16 cellular contexts compared by ENCODE assay signal in the genomic region with DNA sequence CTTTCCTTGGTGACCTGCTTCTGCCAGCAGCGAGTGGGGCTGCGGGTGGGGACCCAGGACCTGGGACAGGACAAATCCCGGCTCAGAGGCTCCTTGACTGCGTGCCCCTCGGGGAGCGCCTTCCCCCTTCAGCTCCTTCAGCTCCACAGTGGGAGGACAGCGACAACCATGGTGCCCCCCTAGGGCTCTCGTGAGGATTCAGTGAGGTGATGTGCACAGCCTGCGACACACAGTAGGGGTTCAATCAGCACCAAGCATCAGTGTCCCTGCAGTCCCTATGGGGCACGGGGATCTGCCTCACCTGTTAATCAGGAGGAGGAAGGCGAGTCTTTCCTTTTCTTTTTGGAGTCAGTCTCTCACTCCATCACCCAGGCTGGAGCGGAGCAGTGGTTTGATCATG.
DNase-seq lines count a peak whose midpoint lies in the region; ATAC-seq and TF ChIP-seq lines count a peak whose summit lies in the region.
"Had no signal": no experiment of that assay in that cellular context is flagged by ENCODE, and none has a peak within 500 bp of the region (broad histone marks: within the 10 kb centered on the region; RNA-seq: fewer than 3 reads in every experiment).

No MANE protein-coding gene starts in this region.

- H3K27ac ChIP-seq in RWPE2 (ENCODE audit: poor library complexity, severe bottlenecking) (no peak overlapping the region), lower lobe of right lung (no peak overlapping the region), upper lobe of right lung (no peak overlapping the region), PC-3 (ENCODE audit: low read length) (no peak overlapping the region)
- H3K27ac ChIP-seq: 22Rv1 had no signal

- H3K4me3 ChIP-seq in RWPE2 (ENCODE audit: severe bottlenecking) (no peak overlapping the region), lower lobe of right lung (no peak overlapping the region), upper lobe of right lung (no peak overlapping the region), PC-3 (ENCODE audit: low read length) (no peak overlapping the region)
- H3K4me3 ChIP-seq: GM23338 had no signal

- no peak overlapping the region for H3K4me3 Mint-ChIP-seq in activated naive CD8-positive, alpha-beta T cell treated with anti-CD3 and anti-CD28 coated beads, Interleukin-2, amount 10 ng/mL, durations not matched to agents 7 days and 5 days
- no peak overlapping the region for H3K4me3 Mint-ChIP-seq in activated naive CD8-positive, alpha-beta T cell treated with anti-CD3 and anti-CD28 coated beads, Interleukin-2, amount 50 U/mL, for 24 hours
- H3K4me3 Mint-ChIP-seq: CD14-positive monocyte; CD8-positive, alpha-beta T cell; GM23338; H9 had no signal

- peaks cover 3% of the 10 kb centered on the region for H3K4me1 Mint-ChIP-seq in activated naive CD8-positive, alpha-beta T cell treated with anti-CD3 and anti-CD28 coated beads, Interleukin-2, amount 10 ng/mL, durations not matched to agents 7 days and 5 days
- peaks cover 7% of the 10 kb centered on the region for H3K4me1 Mint-ChIP-seq in activated naive CD8-positive, alpha-beta T cell treated with anti-CD3 and anti-CD28 coated beads, Interleukin-2, amount 50 U/mL, for 24 hours

- no peaks in the 10 kb centered on the region for H3K79me2 ChIP-seq in PC-3 (ENCODE audit: low read length)

- no peaks in the 10 kb centered on the region for H3K9me2 ChIP-seq in PC-3 (replicated peaks; ENCODE audit: low read length)

- POLR2A ChIA-PET in activated naive CD8-positive, alpha-beta T cell treated with anti-CD3 and anti-CD28 coated beads, Interleukin-2, amount 10 ng/mL, durations not matched to agents 7 days and 5 days (lab: Charles Lee), result no interaction called here
- POLR2A ChIA-PET in PC-3 (lab: Charles Lee; ENCODE audit: unreplicated experiment), result no interaction called here

- no peak overlapping the region for H3K27ac Mint-ChIP-seq in activated naive CD8-positive, alpha-beta T cell treated with anti-CD3 and anti-CD28 coated beads, Interleukin-2, amount 10 ng/mL, durations not matched to agents 7 days and 5 days
- no peak overlapping the region for H3K27ac Mint-ChIP-seq in activated naive CD8-positive, alpha-beta T cell treated with anti-CD3 and anti-CD28 coated beads, Interleukin-2, amount 50 U/mL, for 24 hours
- H3K27ac Mint-ChIP-seq: CD14-positive monocyte; CD8-positive, alpha-beta T cell; GM23338 had no signal

- H3K36me3 ChIP-seq in RWPE2 (ENCODE audit: low read depth) (no peaks in the 10 kb centered on the region), lower lobe of right lung (peaks cover 3% of the 10 kb centered on the region), upper lobe of right lung (no peaks in the 10 kb centered on the region), PC-3 (ENCODE audit: low read depth, low read length) (no peaks in the 10 kb centered on the region)

- intact Hi-C loops in lower lobe of right lung (cut with DNase I) (no loop called here), upper lobe of right lung (cut with DNase I) (no loop called here), PC-3 (cut with micrococcal nuclease) (no loop called here)

- TF ChIP-seq CTCF in RWPE2 (IDR thresholded peaks at IDR 0.05; ENCODE audit: poor library complexity, severe bottlenecking) (no peak), lower lobe of right lung (IDR thresholded peaks at IDR 0.05) (no peak), upper lobe of right lung (IDR thresholded peaks at IDR 0.05) (no peak), PC-3 (conservative IDR thresholded peaks at IDR 0.05; ENCODE audit: low read depth, low read length) (no peak)

- BruUV-seq in PC-3 (replicated peaks; lab: Mats Ljungman, UMichigan), result no TSS peak

- H3F3A ChIP-seq in PC-3 (ENCODE audit: low read length, unreplicated experiment), result no peaks in the 10 kb centered on the region

- CTCF ChIA-PET in PC-3 (lab: Charles Lee), result no interaction called here

- H3K9me3 ChIP-seq in RWPE2 (ENCODE audit: severe bottlenecking) (no peaks in the 10 kb centered on the region), lower lobe of right lung (no peaks in the 10 kb centered on the region), upper lobe of right lung (no peaks in the 10 kb centered on the region), PC-3 (ENCODE audit: low read length) (no peaks in the 10 kb centered on the region)

- H3K4me1 ChIP-seq in RWPE2 (ENCODE audit: insufficient read depth, poor library complexity, severe bottlenecking) (peaks cover 24% of the 10 kb centered on the region), lower lobe of right lung (peaks cover 22% of the 10 kb centered on the region), upper lobe of right lung (peaks cover 17% of the 10 kb centered on the region), PC-3 (ENCODE audit: insufficient read depth, low read length) (peaks cover 29% of the 10 kb centered on the region)

- H3K27me3 ChIP-seq in RWPE2 (ENCODE audit: insufficient read depth, poor library complexity, severe bottlenecking) (no peaks in the 10 kb centered on the region), lower lobe of right lung (ENCODE audit: low read depth) (no peaks in the 10 kb centered on the region), upper lobe of right lung (no peaks in the 10 kb centered on the region), PC-3 (ENCODE audit: low read length) (peaks cover 5% of the 10 kb centered on the region; the same call in 1 of the 2 replicates)

- H3K9ac ChIP-seq in PC-3 (ENCODE audit: low read length), result no peak overlapping the region

- no peak overlapping the region for H3K4me2 ChIP-seq in PC-3 (ENCODE audit: low read length)
- H3K4me2 ChIP-seq: GM23338 had no signal

- no peak overlapping the region for H2AFZ ChIP-seq in PC-3 (ENCODE audit: low read length)
- H2AFZ ChIP-seq: GM23338 had no signal

- ATAC-seq in activated naive CD8-positive, alpha-beta T cell treated with anti-CD3 and anti-CD28 coated beads, Interleukin-2, amount 10 ng/mL, durations not matched to agents 7 days and 5 days (ENCODE audit: low read depth), result no peak
- no peak for ATAC-seq in activated naive CD8-positive, alpha-beta T cell treated with anti-CD3 and anti-CD28 coated beads, Interleukin-2, amount 50 U/mL, for 24 hours
- ATAC-seq in RWPE2 (ENCODE audit: low read depth) (no peak), lower lobe of right lung (no peak), upper lobe of right lung (no peak), PC-3 (no peak)
- ATAC-seq: CD8-positive, alpha-beta T cell; GM23338 had no signal

- no peaks in the 10 kb centered on the region for H3K9me3 Mint-ChIP-seq in activated naive CD8-positive, alpha-beta T cell treated with anti-CD3 and anti-CD28 coated beads, Interleukin-2, amount 10 ng/mL, durations not matched to agents 7 days and 5 days
- no peaks in the 10 kb centered on the region for H3K9me3 Mint-ChIP-seq in activated naive CD8-positive, alpha-beta T cell treated with anti-CD3 and anti-CD28 coated beads, Interleukin-2, amount 50 U/mL, for 24 hours
- H3K9me3 Mint-ChIP-seq: CD8-positive, alpha-beta T cell; GM23338; H9 had no signal

- no peaks in the 10 kb centered on the region for H4K20me1 ChIP-seq in PC-3 (ENCODE audit: low read length)

- peak; percentile 25 for DNase-seq in activated naive CD8-positive, alpha-beta T cell treated with anti-CD3 and anti-CD28 coated beads, Interleukin-2, amount 10 ng/mL, durations not matched to agents 7 days and 5 days
- DNase-seq in activated naive CD8-positive, alpha-beta T cell treated with anti-CD3 and anti-CD28 coated beads, Interleukin-2, amount 50 U/mL, for 24 hours, result no peak
- DNase-seq in RWPE2 (ENCODE audit: low spot score) (peak; percentile 77), lower lobe of right lung (peak; percentile 39), upper lobe of right lung (peak; percentile 56), PC-3 (no peak), hippocampal formation (lab: John Stamatoyannopoulos, UW) (no peak)
- DNase-seq: CD8-positive, alpha-beta T cell; COR-L47; DMS153; DMS79 treated with DMSO at 0.1 percent for 48 hours; EL; H9 had no signal

- H3K27me3 Mint-ChIP-seq in activated naive CD8-positive, alpha-beta T cell treated with anti-CD3 and anti-CD28 coated beads, Interleukin-2, amount 10 ng/mL, durations not matched to agents 7 days and 5 days, result no peaks in the 10 kb centered on the region
- H3K27me3 Mint-ChIP-seq in activated naive CD8-positive, alpha-beta T cell treated with anti-CD3 and anti-CD28 coated beads, Interleukin-2, amount 50 U/mL, for 24 hours, result no peaks in the 10 kb centered on the region

- no peaks in the 10 kb centered on the region for H3K36me3 Mint-ChIP-seq in activated naive CD8-positive, alpha-beta T cell treated with anti-CD3 and anti-CD28 coated beads, Interleukin-2, amount 10 ng/mL, durations not matched to agents 7 days and 5 days
- H3K36me3 Mint-ChIP-seq in activated naive CD8-positive, alpha-beta T cell treated with anti-CD3 and anti-CD28 coated beads, Interleukin-2, amount 50 U/mL, for 24 hours (ENCODE audit: low read depth), result peaks cover 1% of the 10 kb centered on the region

Comparison
In these comparisons a context has a peak if more than half of its experiments do, and no peak if none do; other contexts are left out.
1. DNase-seq: peak in activated naive CD8-positive, alpha-beta T cell treated with anti-CD3 and anti-CD28 coated beads, Interleukin-2, amount 10 ng/mL, durations not matched to agents 7 days and 5 days (single experiment), RWPE2 (single experiment), lower lobe of right lung (single experiment) and upper lobe of right lung (single experiment); none in activated naive CD8-positive, alpha-beta T cell treated with anti-CD3 and anti-CD28 coated beads, Interleukin-2, amount 50 U/mL, for 24 hours (single experiment), PC-3 (single experiment) and hippocampal formation (0 of 2).